In genomic region chr5:87844449-87844848, GRCh38 we compare ENCODE assay signal across 17 cellular contexts.
DNase-seq lines count a peak whose midpoint lies in the region; ATAC-seq, FAIRE-seq and TF ChIP-seq lines count a peak whose summit lies in the region.
"Had no signal": no experiment of that assay in that cellular context is flagged by ENCODE, and none has a peak within 500 bp of the region (broad histone marks: within the 10 kb centered on the region; RNA-seq: fewer than 3 reads in every experiment).

No MANE protein-coding gene starts in this region.

- H3K9ac ChIP-seq in liver (ENCODE audit: low read depth in 1 of 2, low read length in 2 of 2) (no peak overlapping the region), HepG2 (ENCODE audit: insufficient read depth, low read depth, low read length) (no peak overlapping the region)
- H3K9ac ChIP-seq: BLaER1 treated with 17β-estradiol and CSF1 and Interleukin-3, amounts not matched to agents 10 nM and 100 nM had no signal

- TF ChIP-seq POLR2A in HepG2 (IDR thresholded peaks at IDR 0.05; ENCODE audit: insufficient read depth in 1 of 2, low read depth in 2 of 2, low read length in 2 of 2): no peak

- DNase-seq in HepG2 (ENCODE audit: low spot score) (no peak), NCI-H69 (lab: John Stamatoyannopoulos, UW) (peak; percentile 40), RPMI8226 (no peak), SJCRH30 (no peak)
- DNase-seq in activated T-cell treated with anti-CD3 and anti-CD28 coated beads, Interleukin-2, amount 50 U/mL, for 24 hours: no peak
- DNase-seq: DMS 273 treated with DMSO at 0.1 percent for 48 hours, NCI-H146, NCI-H2081, NCI-H82 had no signal

- H3K79me2 ChIP-seq in HepG2 (ENCODE audit: insufficient read depth, low read length): no peaks in the 10 kb centered on the region

- H3K27ac ChIP-seq in liver (ENCODE audit: low read depth in 1 of 2, low read length in 2 of 2): no peak overlapping the region
- H3K27ac ChIP-seq in HepG2 (ENCODE audit: extremely low read length, insufficient read depth, low read length): no peak overlapping the region
- no peak overlapping the region for H3K27ac ChIP-seq in VCaP
- H3K27ac ChIP-seq in SJCRH30: no peak overlapping the region
- H3K27ac ChIP-seq: BLaER1 treated with 17β-estradiol and CSF1 and Interleukin-3, amounts not matched to agents 10 nM and 100 nM; SJSA1 had no signal

- no peak overlapping the region for H3K4me2 ChIP-seq in HepG2 (ENCODE audit: low read depth, low read length)
- H3K4me2 ChIP-seq: BLaER1 treated with 17β-estradiol and CSF1 and Interleukin-3, amounts not matched to agents 10 nM and 100 nM had no signal

- H3K27me3 Mint-ChIP-seq in activated T-cell treated with anti-CD3 and anti-CD28 coated beads, Interleukin-2, amount 50 U/mL, for 24 hours: no peaks in the 10 kb centered on the region
- H3K27me3 Mint-ChIP-seq: IgD-negative memory B cell had no signal

- CTCF ChIA-PET in HepG2 (lab: Yijun Ruan, JAX; ENCODE audit: low intra/inter-chr PET ratio, low total read pairs): no interaction called here

- peaks cover 4% of the 10 kb centered on the region for H3K9me3 Mint-ChIP-seq in activated T-cell treated with anti-CD3 and anti-CD28 coated beads, Interleukin-2, amount 50 U/mL, for 24 hours

- POLR2A ChIA-PET in HepG2 (lab: Yijun Ruan, JAX): no interaction called here

- no TSS peak for BruUV-seq in HepG2 (replicated peaks; lab: Mats Ljungman, UMichigan)

- intact Hi-C loops in HepG2 (cut with micrococcal nuclease; ENCODE audit: unreplicated experiment): no loop called here

- H4K20me1 ChIP-seq in HepG2 (ENCODE audit: insufficient read depth, low read length): no peaks in the 10 kb centered on the region
- H4K20me1 ChIP-seq: BLaER1 treated with 17β-estradiol and CSF1 and Interleukin-3, amounts not matched to agents 10 nM and 100 nM had no signal

- H3K36me3 ChIP-seq in liver (ENCODE audit: control insufficient read depth in 4 of 4, insufficient read depth in 3 of 4, low read depth in 1 of 4, low read length in 3 of 4) (no peaks in the 10 kb centered on the region), HepG2 (replicated peaks in 1 of 2; ENCODE audit: control insufficient read depth in 1 of 2, insufficient read depth in 2 of 2, low read length in 2 of 2) (no peaks in the 10 kb centered on the region), SJCRH30 (no peaks in the 10 kb centered on the region)
- H3K36me3 ChIP-seq: BLaER1 treated with 17β-estradiol and CSF1 and Interleukin-3, amounts not matched to agents 10 nM and 100 nM; SJSA1 had no signal

- TF ChIP-seq RAD21 in liver (IDR thresholded peaks at IDR 0.05) (peak; percentile 60 to 65), HepG2 (CRISPR knock-in tag; IDR thresholded peaks at IDR 0.05) (no peak)

- H3K4me1 Mint-ChIP-seq in activated T-cell treated with anti-CD3 and anti-CD28 coated beads, Interleukin-2, amount 50 U/mL, for 24 hours (ENCODE audit: low read depth): no peaks in the 10 kb centered on the region
- H3K4me1 Mint-ChIP-seq: IgD-negative memory B cell had no signal

- H3K4me3 Mint-ChIP-seq in activated T-cell treated with anti-CD3 and anti-CD28 coated beads, Interleukin-2, amount 50 U/mL, for 24 hours: no peak overlapping the region
- H3K4me3 Mint-ChIP-seq: IgD-negative memory B cell had no signal

- H3K4me1 ChIP-seq in liver (ENCODE audit: control insufficient read depth in 4 of 4, insufficient read depth in 4 of 4, low read length in 3 of 4) (peaks cover 0 to 3% (median 0%) of the 10 kb centered on the region in 4 donors), HepG2 (ENCODE audit: insufficient read depth, low read length) (no peaks in the 10 kb centered on the region), SJCRH30 (peaks cover 28% of the 10 kb centered on the region)
- H3K4me1 ChIP-seq: BLaER1 treated with 17β-estradiol and CSF1 and Interleukin-3, amounts not matched to agents 10 nM and 100 nM; SJSA1 had no signal

- ATAC-seq in HepG2: no peak
- no peak for ATAC-seq in HG02623 (IDR thresholded peaks at IDR 0.05; ENCODE audit: unreplicated experiment)

- no peak for FAIRE-seq in HepG2 (lab: Jason Lieb, UNC)
- FAIRE-seq: A204.1, H54 had no signal

- no peaks in the 10 kb centered on the region for H3K27me3 ChIP-seq in liver (ENCODE audit: control insufficient read depth in 4 of 4, insufficient read depth in 4 of 4, low read length in 3 of 4)
- H3K27me3 ChIP-seq in HepG2 (ENCODE audit: control insufficient read depth in 1 of 2, insufficient read depth in 2 of 2, low read length in 2 of 2): no peaks in the 10 kb centered on the region
- no peaks in the 10 kb centered on the region for H3K27me3 ChIP-seq in SJCRH30
- H3K27me3 ChIP-seq: BLaER1 treated with 17β-estradiol and CSF1 and Interleukin-3, amounts not matched to agents 10 nM and 100 nM; SJSA1 had no signal

- no peaks in the 10 kb centered on the region for H3K36me3 Mint-ChIP-seq in activated T-cell treated with anti-CD3 and anti-CD28 coated beads, Interleukin-2, amount 50 U/mL, for 24 hours (ENCODE audit: low read depth)
- H3K36me3 Mint-ChIP-seq: IgD-negative memory B cell had no signal

- no peak overlapping the region for H2AFZ ChIP-seq in HepG2 (ENCODE audit: low read length)

- peak; percentile 26 for TF ChIP-seq CTCF in liver (IDR thresholded peaks at IDR 0.05; ENCODE audit: low read depth, low read length, missing input control)
- TF ChIP-seq CTCF in HepG2 (CRISPR knock-in tag; IDR thresholded peaks at IDR 0.05): no peak
- peak; percentile 57 for TF ChIP-seq CTCF in VCaP (conservative IDR thresholded peaks at IDR 0.05)

- no peak overlapping the region for H3K27ac Mint-ChIP-seq in activated T-cell treated with anti-CD3 and anti-CD28 coated beads, Interleukin-2, amount 50 U/mL, for 24 hours
- H3K27ac Mint-ChIP-seq: IgD-negative memory B cell had no signal

- H3K4me3 ChIP-seq in liver (ENCODE audit: low read depth in 1 of 3, low read length in 3 of 3) (no peak overlapping the region), HepG2 (replicated peaks in 1 of 3; ENCODE audit: insufficient read depth in 1 of 3, low read depth in 2 of 3, low read length in 3 of 3) (no peak overlapping the region), SJCRH30 (no peak overlapping the region)
- H3K4me3 ChIP-seq: BLaER1 treated with 17β-estradiol and CSF1 and Interleukin-3, amounts not matched to agents 10 nM and 100 nM; SJSA1 had no signal

- peaks cover 0 to 4% (median 0%) of the 10 kb centered on the region in 4 donors for H3K9me3 ChIP-seq in liver (ENCODE audit: control insufficient read depth in 4 of 4, low read length in 3 of 4)
- peaks cover 31% of the 10 kb centered on the region for H3K9me3 ChIP-seq in HepG2 (ENCODE audit: low read length)
- H3K9me3 ChIP-seq in SJCRH30 (replicated peaks): 0 out of 2 replicates have a peak, but pooled peaks cover 2% of the 10 kb centered on the region
- H3K9me3 ChIP-seq: SJSA1 had no signal

- TF ChIP-seq EP300 in HepG2 (IDR thresholded peaks at IDR 0.05; ENCODE audit: low read depth in 2 of 2, low read length in 2 of 2) (no peak), HepG2 (CRISPR knock-in tag; IDR thresholded peaks at IDR 0.05; ENCODE audit: borderline replicate concordance) (no peak)

- in situ Hi-C loops in HepG2 (cut with HindIII; ENCODE audit: extremely low pct_ligation_motif_present, low pct_unique_long_range_greater_than_20kb): no loop called here

- 34% methylated on average over 1 of the region's 1 CpG for WGBS in liver
- 15% methylated on average over 1 of the region's 1 CpG for WGBS in HepG2 (ENCODE audit: low lambda C conversion rate)

TF ChIP-seq in liver, 16 proteins besides CTCF, POLR2A, EP300 and RAD21 (continues in another document):
- TF ChIP-seq HNF4A (conservative IDR thresholded peaks at IDR 0.05) (no peak), MAX (IDR thresholded peaks at IDR 0.05) (no peak), RXRA (IDR thresholded peaks at IDR 0.05) (no peak), SP1 (IDR thresholded peaks at IDR 0.05) (no peak), JUND (IDR thresholded peaks at IDR 0.05) (no peak), GABPA (IDR thresholded peaks at IDR 0.05 in 1 of 2, conservative IDR thresholded peaks at IDR 0.05 in 1 of 2) (no peak), NR2F2 (IDR thresholded peaks at IDR 0.05) (no peak), EGR1 (IDR thresholded peaks at IDR 0.05; ENCODE audit: low read depth in 2 of 2) (no peak), HNF4G (IDR thresholded peaks at IDR 0.05) (no peak)
- TF ChIP-seq, protein P1, sequence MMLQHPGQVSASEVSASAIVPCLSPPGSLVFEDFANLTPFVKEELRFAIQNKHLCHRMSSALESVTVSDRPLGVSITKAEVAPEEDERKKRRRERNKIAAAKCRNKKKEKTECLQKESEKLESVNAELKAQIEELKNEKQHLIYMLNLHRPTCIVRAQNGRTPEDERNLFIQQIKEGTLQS (IDR thresholded peaks at IDR 0.05): no peak

TF ChIP-seq in HepG2, 621 proteins besides CTCF, POLR2A, EP300 and RAD21 (continues in another document):
- TF ChIP-seq TRAFD1 (CRISPR knock-in tag; IDR thresholded peaks at IDR 0.05; ENCODE audit: borderline replicate concordance): no peak
- TF ChIP-seq ZSCAN5A (CRISPR knock-in tag; IDR thresholded peaks at IDR 0.05; ENCODE audit: borderline replicate concordance): no peak
